In genomic region chr16:57808589-57808988, GRCh38 we compare ENCODE assay signal across 9 cellular contexts. TPM values are rescaled to one million over a fixed set of nuclear protein-coding genes. Genes with fewer than 3 reads are reported as not detected.
A peak's percentile ranks its signal among the peaks of the same experiment; 100 is the strongest.
DNase-seq lines count a peak whose midpoint lies in the region; ATAC-seq and TF ChIP-seq lines count a peak whose summit lies in the region.
"Had no signal": no experiment of that assay in that cellular context is flagged by ENCODE, and none has a peak within 500 bp of the region (broad histone marks: within the 10 kb centered on the region; RNA-seq: fewer than 3 reads in every experiment).

No MANE protein-coding gene starts in this region.

- peaks cover 36% of the 10 kb centered on the region for H3K4me1 Mint-ChIP-seq in neural crest cell
- peaks cover 28% of the 10 kb centered on the region for H3K4me1 Mint-ChIP-seq in activated CD4-positive, alpha-beta T cell treated with anti-CD3 and anti-CD28 coated beads, Interleukin-2, amount 10 ng/mL, durations not matched to agents 7 days and 5 days

- H3K9me3 ChIP-seq in BE2C (no peaks in the 10 kb centered on the region), MM.1S (replicated peaks; ENCODE audit: insufficient read depth, low read length) (no peaks in the 10 kb centered on the region)

- no peak overlapping the region for H2AFZ ChIP-seq in MM.1S (ENCODE audit: low read length)

- H3K4me2 ChIP-seq in MM.1S (ENCODE audit: low read depth, low read length) = peak overlapping the region; percentile 25

- H3F3A ChIP-seq in MM.1S (ENCODE audit: insufficient read depth, low read length) = peaks cover 20% of the 10 kb centered on the region

- H3K27ac ChIP-seq in MM.1S (ENCODE audit: low read length) (no peak overlapping the region), dorsolateral prefrontal cortex (peak overlapping the region in 4 of 59 donors; percentile 2 to 17 (median 6))

- no peak overlapping the region for H3K9ac ChIP-seq in MM.1S (ENCODE audit: low read length)

- peak overlapping the region; percentile 66 for H3K4me3 Mint-ChIP-seq in neural crest cell
- H3K4me3 Mint-ChIP-seq in activated CD4-positive, alpha-beta T cell treated with anti-CD3 and anti-CD28 coated beads, Interleukin-2, amount 10 ng/mL, durations not matched to agents 7 days and 5 days = no peak overlapping the region

- no peaks in the 10 kb centered on the region for H3K9me2 ChIP-seq in MM.1S (replicated peaks; ENCODE audit: insufficient read depth, low read length)

- POLR2A ChIA-PET in activated CD4-positive, alpha-beta T cell treated with anti-CD3 and anti-CD28 coated beads, Interleukin-2, amount 10 ng/mL, durations not matched to agents 7 days and 5 days (lab: Charles Lee) = interaction anchor here (0.6 kb wide), 1 partner anchor 953 kb away, joined by 3 read pairs; no protein-coding TSS in a partner anchor

- no peaks in the 10 kb centered on the region for H3K36me3 Mint-ChIP-seq in neural crest cell (ENCODE audit: low read depth)
- no peaks in the 10 kb centered on the region for H3K36me3 Mint-ChIP-seq in activated CD4-positive, alpha-beta T cell treated with anti-CD3 and anti-CD28 coated beads, Interleukin-2, amount 10 ng/mL, durations not matched to agents 7 days and 5 days (ENCODE audit: low read depth)

- DNase-seq in BE2C (no peak), MM.1S (no peak), dorsolateral prefrontal cortex (no peak), neural crest cell (ENCODE audit: low read depth, low spot score) (no peak), putamen (ENCODE audit: low spot score) (no peak)
- DNase-seq in stimulated activated CD4-positive, alpha-beta T cell treated with anti-CD3 and anti-CD28 coated beads, Interleukin-4, amount 100 ng/mL, for 1 hour = no peak
- no peak for DNase-seq in activated CD4-positive, alpha-beta T cell treated with anti-CD3 and anti-CD28 coated beads, Interleukin-2, amount 10 ng/mL, durations not matched to agents 7 days and 5 days
- DNase-seq: NCI-H1417 treated with DMSO at 0.1 percent for 48 hours had no signal

- ATAC-seq in GM18517 (IDR thresholded peaks at IDR 0.05; ENCODE audit: unreplicated experiment) = no peak

- no peaks in the 10 kb centered on the region for H3K9me3 Mint-ChIP-seq in neural crest cell
- H3K9me3 Mint-ChIP-seq in activated CD4-positive, alpha-beta T cell treated with anti-CD3 and anti-CD28 coated beads, Interleukin-2, amount 10 ng/mL, durations not matched to agents 7 days and 5 days = no peaks in the 10 kb centered on the region

- peak overlapping the region; percentile 52 for H3K27ac Mint-ChIP-seq in neural crest cell (ENCODE audit: unreplicated experiment)
- H3K27ac Mint-ChIP-seq in activated CD4-positive, alpha-beta T cell treated with anti-CD3 and anti-CD28 coated beads, Interleukin-2, amount 10 ng/mL, durations not matched to agents 7 days and 5 days = no peak overlapping the region

- intact Hi-C loops in dorsolateral prefrontal cortex (cut with DNase I) = no loop called here

- peak overlapping the region; percentile 34; the same call in 1 of the 2 replicates for H3K4me3 ChIP-seq in BE2C (ENCODE audit: low read depth, low read length)
- H3K4me3 ChIP-seq in MM.1S (ENCODE audit: low read length) = peak overlapping the region; percentile 2; the same call in 1 of the 2 replicates
- peak overlapping the region in 47 of 59 donors; percentile 2 to 56 (median 38) for H3K4me3 ChIP-seq in dorsolateral prefrontal cortex

- no peaks in the 10 kb centered on the region for H3K79me2 ChIP-seq in MM.1S (ENCODE audit: low read length)

- no peak for TF ChIP-seq CTCF in BE2C (IDR thresholded peaks at IDR 0.05; ENCODE audit: low read depth, low read length)
- no peak for TF ChIP-seq CTCF in MM.1S (IDR thresholded peaks at IDR 0.05; ENCODE audit: low read length)
- TF ChIP-seq CTCF in dorsolateral prefrontal cortex (IDR thresholded peaks at IDR 0.05 in 54 of 56, conservative IDR thresholded peaks at IDR 0.05 in 2 of 56; ENCODE audit: low read depth in 1 of 56, partially characterized antibody in 56 of 56) = no peak
- TF ChIP-seq CTCF in neural crest cell (conservative IDR thresholded peaks at IDR 0.05) = no peak

- H4K20me1 ChIP-seq in MM.1S (ENCODE audit: insufficient read depth, low read length) = no peaks in the 10 kb centered on the region

- no peaks in the 10 kb centered on the region for H3K27me3 Mint-ChIP-seq in neural crest cell (ENCODE audit: low read depth)
- H3K27me3 Mint-ChIP-seq in activated CD4-positive, alpha-beta T cell treated with anti-CD3 and anti-CD28 coated beads, Interleukin-2, amount 10 ng/mL, durations not matched to agents 7 days and 5 days = peaks cover 27% of the 10 kb centered on the region

- H3K36me3 ChIP-seq in BE2C = no peaks in the 10 kb centered on the region
- H3K36me3 ChIP-seq in MM.1S (replicated peaks; ENCODE audit: insufficient read depth, low read length) = no peaks in the 10 kb centered on the region

- CTCF ChIA-PET in activated CD4-positive, alpha-beta T cell treated with anti-CD3 and anti-CD28 coated beads, Interleukin-2, amount 10 ng/mL, durations not matched to agents 7 days and 5 days (lab: Charles Lee) = interaction anchor here (0.6 to 0.8 kb wide), 3 partner anchors 10 to 73 kb away, joined by 3 read pairs; no protein-coding TSS in a partner anchor

- H3K27me3 ChIP-seq in BE2C (no peaks in the 10 kb centered on the region), MM.1S (replicated peaks; ENCODE audit: insufficient read depth, low read length) (no peaks in the 10 kb centered on the region), dorsolateral prefrontal cortex (no peaks in the 10 kb centered on the region)

- H3K4me1 ChIP-seq in BE2C = peaks cover 14% of the 10 kb centered on the region
- peaks cover 30% of the 10 kb centered on the region for H3K4me1 ChIP-seq in MM.1S (ENCODE audit: low read length)

RNA-seq across cellular contexts. Expression of gene KIFC3, which starts 6.3 kb away (rescaled TPM):
- 36.8 TPM for polyA plus RNA-seq in BE2C (2012; ENCODE audit: insufficient read depth, insufficient read length, low read depth)
- total RNA-seq in dorsolateral prefrontal cortex (10 to 100 TPM; 29.4 to 72.9 (median 48.3) TPM), neural crest cell (25.1 TPM in 2 replicates)
- not detected for total RNA-seq in activated CD4-positive, alpha-beta T cell treated with anti-CD3 and anti-CD28 coated beads, Interleukin-2, amount 10 ng/mL, durations not matched to agents 7 days and 5 days

Comparison
In these comparisons a context has a peak if more than half of its experiments do, and no peak if none do; other contexts are left out.
1. RNA of gene KIFC3, which starts 6.3 kb away (total RNA-seq): 29.4 to 72.9 TPM in dorsolateral prefrontal cortex and 25.1 TPM in neural crest cell; not detected in activated CD4-positive, alpha-beta T cell treated with anti-CD3 and anti-CD28 coated beads, Interleukin-2, amount 10 ng/mL, durations not matched to agents 7 days and 5 days; every median in the first group is over 10 times any median in the second.
2. Peak in every context shown above with its lines, with median percentiles within 50 percentile points of each other: H3K4me3 ChIP-seq.